ENCODE assay signal across 12 cellular contexts in genomic region chr16:81495321-81496234, GRCh38. TPM values are rescaled to one million over a fixed set of nuclear protein-coding genes. Genes with fewer than 3 reads are reported as not detected.
DNase-seq lines count a peak whose midpoint lies in the region; ATAC-seq, FAIRE-seq and TF ChIP-seq lines count a peak whose summit lies in the region.
"Had no signal": no experiment of that assay in that cellular context is flagged by ENCODE, and none has a peak within 500 bp of the region (broad histone marks: within the 10 kb centered on the region; RNA-seq: fewer than 3 reads in every experiment).

No MANE protein-coding gene starts in this region.

- H3K79me2 ChIP-seq in mammary epithelial cell (ENCODE audit: insufficient read depth, low read length): peaks cover 91% of the 10 kb centered on the region

- dilution Hi-C loops in mammary epithelial cell (cut with HindIII; ENCODE audit: low sequenced_read_pairs): no loop called here

- CTCF ChIA-PET in mammary epithelial cell (lab: Charles Lee; ENCODE audit: low non-redundant PET): no interaction called here
- CTCF ChIA-PET in activated naive CD4-positive, alpha-beta T cell treated with anti-CD3 and anti-CD28 coated beads, Interleukin-2, amount 10 ng/mL, durations not matched to agents 7 days and 5 days (lab: Charles Lee): interaction anchor here (0.6 kb wide), 1 partner anchor 130 kb away, joined by 3 read pairs; no protein-coding TSS in a partner anchor

- H3K4me3 Mint-ChIP-seq in stimulated activated memory B cell treated with anti-CD40 and anti-IgM and Interleukin-4, amounts not matched to agents 10 μg/mL and 1 μg/mL and 100 μg/mL, for 72 hours: no peak overlapping the region
- no peak overlapping the region for H3K4me3 Mint-ChIP-seq in activated naive CD4-positive, alpha-beta T cell treated with anti-CD3 and anti-CD28 coated beads, Interleukin-2, amount 10 ng/mL, durations not matched to agents 7 days and 5 days

- WGBS in mammary epithelial cell (ENCODE audit: low coverage, missing lambda C conversion rate): 91% methylated on average over 13 of the region's 17 CpGs

- peaks cover 78% of the 10 kb centered on the region for H3K4me1 Mint-ChIP-seq in stimulated activated memory B cell treated with anti-CD40 and anti-IgM and Interleukin-4, amounts not matched to agents 10 μg/mL and 1 μg/mL and 100 μg/mL, for 72 hours
- H3K4me1 Mint-ChIP-seq in activated naive CD4-positive, alpha-beta T cell treated with anti-CD3 and anti-CD28 coated beads, Interleukin-2, amount 10 ng/mL, durations not matched to agents 7 days and 5 days: peaks cover 31% of the 10 kb centered on the region

- no TSS peak for BruUV-seq in mammary epithelial cell (replicated peaks; lab: Mats Ljungman, UMichigan)

- H3K36me3 ChIP-seq in mammary epithelial cell (ENCODE audit: insufficient read depth, low read length) (no peaks in the 10 kb centered on the region), kidney (ENCODE audit: control insufficient read depth in 1 of 2, insufficient read depth in 2 of 2, low read length in 2 of 2) (no peaks in the 10 kb centered on the region)

- no peaks in the 10 kb centered on the region for H3K27me3 ChIP-seq in mammary epithelial cell (ENCODE audit: insufficient read depth, low read length)

- peaks cover 69% of the 10 kb centered on the region for H3K4me1 ChIP-seq in mammary epithelial cell (ENCODE audit: insufficient read depth, low read length)
- H3K4me1 ChIP-seq in kidney (ENCODE audit: control insufficient read depth in 1 of 2, insufficient read depth in 1 of 2, low read depth in 1 of 2, low read length in 2 of 2): peaks cover 58 to 62% of the 10 kb centered on the region in 2 donors

- H3K9ac ChIP-seq in mammary epithelial cell (ENCODE audit: insufficient read depth, low read length) (no peak overlapping the region), kidney (ENCODE audit: low read length in 2 of 2) (no peak overlapping the region)

- H3K4me2 ChIP-seq in mammary epithelial cell (ENCODE audit: insufficient read depth, low read depth, low read length): no peak overlapping the region

- H3K27me3 Mint-ChIP-seq in stimulated activated memory B cell treated with anti-CD40 and anti-IgM and Interleukin-4, amounts not matched to agents 10 μg/mL and 1 μg/mL and 100 μg/mL, for 72 hours: no peaks in the 10 kb centered on the region
- H3K27me3 Mint-ChIP-seq in activated naive CD4-positive, alpha-beta T cell treated with anti-CD3 and anti-CD28 coated beads, Interleukin-2, amount 10 ng/mL, durations not matched to agents 7 days and 5 days: no peaks in the 10 kb centered on the region

- H3K27ac ChIP-seq in mammary epithelial cell (ENCODE audit: insufficient read depth, low read depth, low read length): peak overlapping the region; percentile 13
- peak overlapping the region; percentile 43 to 64 for H3K27ac ChIP-seq in kidney (ENCODE audit: low read depth in 2 of 2, low read length in 2 of 2)

- H4K20me1 ChIP-seq in mammary epithelial cell (ENCODE audit: insufficient read depth, low read length): no peaks in the 10 kb centered on the region

- peak in 75 of 76 experiments; percentile 74 to 96 (median 88) for DNase-seq in HUDEP-2 (lab: John Stamatoyannopoulos, UW; ENCODE audit: unreplicated experiment in 76 of 76)
- DNase-seq in mammary epithelial cell: no peak
- DNase-seq in kidney: peak; percentile 81
- no peak for DNase-seq in activated CD4-positive, alpha-beta T cell treated with anti-CD3 and anti-CD28 coated beads for 48 hours
- DNase-seq in medulla oblongata (ENCODE audit: extremely low spot score): no peak
- no peak for DNase-seq in activated naive CD4-positive, alpha-beta T cell treated with anti-CD3 and anti-CD28 coated beads, Interleukin-2, amount 10 ng/mL, durations not matched to agents 7 days and 5 days
- DNase-seq: anterior cingulate cortex; GOT3; NCI-H2107; stimulated activated CD4-positive, alpha-beta T cell treated with anti-CD3 and anti-CD28 coated beads, Interleukin-12 subunit alpha, Interleukin-12 subunit beta, amount 100 ng/mL, for 4 hours; stimulated activated CD8-positive, alpha-beta memory T cell treated with anti-CD3 and anti-CD28 coated beads, Interleukin-4, amount 100 ng/mL, for 48 hours had no signal

- H3K27ac Mint-ChIP-seq in stimulated activated memory B cell treated with anti-CD40 and anti-IgM and Interleukin-4, amounts not matched to agents 10 μg/mL and 1 μg/mL and 100 μg/mL, for 72 hours: peak overlapping the region; percentile 42
- no peak overlapping the region for H3K27ac Mint-ChIP-seq in activated naive CD4-positive, alpha-beta T cell treated with anti-CD3 and anti-CD28 coated beads, Interleukin-2, amount 10 ng/mL, durations not matched to agents 7 days and 5 days

- H3K36me3 Mint-ChIP-seq in stimulated activated memory B cell treated with anti-CD40 and anti-IgM and Interleukin-4, amounts not matched to agents 10 μg/mL and 1 μg/mL and 100 μg/mL, for 72 hours: peaks cover 11% of the 10 kb centered on the region
- H3K36me3 Mint-ChIP-seq in activated naive CD4-positive, alpha-beta T cell treated with anti-CD3 and anti-CD28 coated beads, Interleukin-2, amount 10 ng/mL, durations not matched to agents 7 days and 5 days: no peaks in the 10 kb centered on the region

- intact Hi-C loops in mammary epithelial cell (cut with micrococcal nuclease): no loop called here
- intact Hi-C loops in kidney (cut with DNase I): no loop called here

- in situ Hi-C loops in mammary epithelial cell (cut with MboI; ENCODE audit: low sequenced_read_pairs in 2 of 2): no loop called here

- ATAC-seq in stimulated activated memory B cell treated with anti-CD40 and anti-IgM and Interleukin-4, amounts not matched to agents 10 μg/mL and 1 μg/mL and 100 μg/mL, for 72 hours: no peak

- no peaks in the 10 kb centered on the region for H3K9me3 Mint-ChIP-seq in stimulated activated memory B cell treated with anti-CD40 and anti-IgM and Interleukin-4, amounts not matched to agents 10 μg/mL and 1 μg/mL and 100 μg/mL, for 72 hours
- H3K9me3 Mint-ChIP-seq in activated naive CD4-positive, alpha-beta T cell treated with anti-CD3 and anti-CD28 coated beads, Interleukin-2, amount 10 ng/mL, durations not matched to agents 7 days and 5 days: no peaks in the 10 kb centered on the region

- no peak overlapping the region for H3K4me3 ChIP-seq in mammary epithelial cell (replicated peaks in 1 of 3; ENCODE audit: insufficient read depth in 1 of 3, low read depth in 2 of 3, low read length in 3 of 3)
- no peak overlapping the region for H3K4me3 ChIP-seq in kidney (ENCODE audit: low read length in 2 of 2)

- H3K9me3 ChIP-seq in mammary epithelial cell (replicated peaks; ENCODE audit: insufficient read depth, low read length) (no peaks in the 10 kb centered on the region), kidney (ENCODE audit: control insufficient read depth in 1 of 2, low read length in 2 of 2) (no peaks in the 10 kb centered on the region)

- no peak for FAIRE-seq in kidney (lab: Jason Lieb, UNC)

- TF ChIP-seq CTCF in mammary epithelial cell (conservative IDR thresholded peaks at IDR 0.05 in 1 of 2, IDR thresholded peaks at IDR 0.05 in 1 of 2; ENCODE audit: extremely low read depth in 1 of 2, insufficient read depth in 1 of 2, low read depth in 1 of 2, low read length in 2 of 2) (no peak), kidney (IDR thresholded peaks at IDR 0.05; ENCODE audit: borderline replicate concordance, extremely low read depth, insufficient read depth) (no peak)

- H2AFZ ChIP-seq in mammary epithelial cell (ENCODE audit: low read depth, low read length): no peak overlapping the region

RNA-seq across cellular contexts. Expression of gene CMIP, which starts 51.0 kb away (rescaled TPM):
- total RNA-seq in mammary epithelial cell: 10 to 100 TPM; 44.5 to 98.5 TPM
- polyA plus RNA-seq in mammary epithelial cell: 15.7 TPM
- 61.9 TPM for polyA minus RNA-seq in mammary epithelial cell
- total RNA-seq in kidney: 65.7 TPM
- polyA plus RNA-seq in kidney (ENCODE audit: insufficient read depth, low read depth, low replicate concordance): 16.6 TPM

Comparison
In these comparisons a context has a peak if more than half of its experiments do, and no peak if none do; other contexts are left out.
1. DNase-seq: peak in HUDEP-2 (75 of 76) and kidney (single experiment); none in mammary epithelial cell (single experiment), activated CD4-positive, alpha-beta T cell treated with anti-CD3 and anti-CD28 coated beads for 48 hours (single experiment), medulla oblongata (single experiment) and activated naive CD4-positive, alpha-beta T cell treated with anti-CD3 and anti-CD28 coated beads, Interleukin-2, amount 10 ng/mL, durations not matched to agents 7 days and 5 days (single experiment).